In genomic region chr18:58235001-58235436, GRCh38 we compare ENCODE assay signal across 13 cellular contexts.
A peak's percentile ranks its signal among the peaks of the same experiment; 100 is the strongest.
DNase-seq lines count a peak whose midpoint lies in the region; ATAC-seq and TF ChIP-seq lines count a peak whose summit lies in the region.
"Had no signal": no experiment of that assay in that cellular context is flagged by ENCODE, and none has a peak within 500 bp of the region (broad histone marks: within the 10 kb centered on the region; RNA-seq: fewer than 3 reads in every experiment).

No MANE protein-coding gene starts in this region.

- H3K9me3 Mint-ChIP-seq in T-cell, result no peaks in the 10 kb centered on the region

- H3K27ac Mint-ChIP-seq in T-cell, result no peak overlapping the region

- H3K4me3 ChIP-seq in Peyer's patch, result peak overlapping the region in 2 of 4 donors; percentile 20 to 36
- no peak overlapping the region for H3K4me3 ChIP-seq in left lung
- no peak overlapping the region for H3K4me3 ChIP-seq in upper lobe of left lung
- H3K4me3 ChIP-seq: SK-N-MC, smooth muscle cell had no signal

- TF ChIP-seq POLR2A in Peyer's patch (IDR thresholded peaks at IDR 0.05) (peak in 1 of 2 donors; percentile 72), upper lobe of left lung (IDR thresholded peaks at IDR 0.05) (no peak)

- CTCF ChIA-PET in T-cell (lab: Charles Lee), result no interaction called here

- peak overlapping the region in 3 of 4 donors; percentile 55 to 87 (median 76) for H3K27ac ChIP-seq in Peyer's patch
- H3K27ac ChIP-seq in left lung, result peak overlapping the region in 1 of 2 donors; percentile 61
- H3K27ac ChIP-seq in upper lobe of left lung, result peak overlapping the region; percentile 68 to 82 (median 79)
- H3K27ac ChIP-seq: SK-N-MC had no signal

- H3K36me3 ChIP-seq in Peyer's patch (no peaks in the 10 kb centered on the region), left lung (no peaks in the 10 kb centered on the region), upper lobe of left lung (no peaks in the 10 kb centered on the region)

- DNase-seq in NCI-H146 (lab: John Stamatoyannopoulos, UW) (peak; percentile 30), NCI-H146 treated with DMSO at 0.1 percent for 48 hours (lab: John Stamatoyannopoulos, UW; ENCODE audit: unreplicated experiment) (no peak), Peyer's patch (peak in 2 of 3 donors; percentile 62 to 81), left lung (no peak), upper lobe of left lung (peak in 1 of 2 donors; percentile 57), T-cell (no peak)
- DNase-seq: activated naive CD4-positive, alpha-beta T cell treated with Interleukin-2 at 50 U/mL for 16 hours; head of caudate nucleus; left cardiac atrium had no signal

- TF ChIP-seq CTCF in Peyer's patch (IDR thresholded peaks at IDR 0.05) (peak in 3 of 6 experiments; percentile 12 to 15 (median 12)), left lung (IDR thresholded peaks at IDR 0.05) (no peak), upper lobe of left lung (IDR thresholded peaks at IDR 0.05) (no peak)

- no peaks in the 10 kb centered on the region for H3K4me1 Mint-ChIP-seq in T-cell

- H3K4me3 Mint-ChIP-seq in T-cell, result no peak overlapping the region

- H3K27me3 Mint-ChIP-seq in T-cell, result no peaks in the 10 kb centered on the region

- intact Hi-C loops in left lung (cut with DNase I), result no loop called here

- POLR2A ChIA-PET in T-cell (lab: Charles Lee), result interaction anchor here in 1 of 2 donors (0.6 kb wide), 1 partner anchor 65 kb away, joined by 4 read pairs; no protein-coding TSS in a partner anchor

- WGBS in upper lobe of left lung, 2 donors, result 58 to 68% methylated on average over 9 of the region's 9 CpGs

- no peaks in the 10 kb centered on the region for H3K36me3 Mint-ChIP-seq in T-cell

- H3K27me3 ChIP-seq in Peyer's patch, result no peaks in the 10 kb centered on the region
- H3K27me3 ChIP-seq in left lung, result no peaks in the 10 kb centered on the region
- no peaks in the 10 kb centered on the region for H3K27me3 ChIP-seq in upper lobe of left lung

- H3K4me1 ChIP-seq in Peyer's patch (peaks cover 0 to 21% (median 3%) of the 10 kb centered on the region in 4 donors), left lung (peaks cover 7 to 21% of the 10 kb centered on the region in 2 donors), upper lobe of left lung (peaks cover 13 to 47% (median 29%) of the 10 kb centered on the region in 4 donors)

- H3K9me3 ChIP-seq in Peyer's patch (no peaks in the 10 kb centered on the region), left lung (no peaks in the 10 kb centered on the region), upper lobe of left lung (no peaks in the 10 kb centered on the region)

- ATAC-seq in left lung, result peak; percentile 37
- ATAC-seq in upper lobe of left lung (ENCODE audit: low FRiP score in 2 of 2), result peak; percentile 45
- no peak for ATAC-seq in T-cell (replicated peaks in 1 of 4)
- no peak for ATAC-seq in GM18907 (IDR thresholded peaks at IDR 0.05; ENCODE audit: unreplicated experiment)
- no peak for ATAC-seq in HG02885 (IDR thresholded peaks at IDR 0.05; ENCODE audit: poor library complexity, unreplicated experiment)
- ATAC-seq: left cardiac atrium had no signal

- peak in 2 of 4 donors; percentile 19 to 88 for TF ChIP-seq EP300 in upper lobe of left lung (IDR thresholded peaks at IDR 0.05)

Comparison
In these comparisons a context has a peak if more than half of its experiments do, and no peak if none do; other contexts are left out.
1. DNase-seq: peak in NCI-H146 (single experiment) and Peyer's patch (2 of 3); none in NCI-H146 treated with DMSO at 0.1 percent for 48 hours (single experiment), left lung (0 of 2) and T-cell (0 of 34).
2. ATAC-seq: peak in left lung (single experiment) and upper lobe of left lung (2 of 2); none in T-cell (0 of 4), GM18907 (single experiment) and HG02885 (single experiment).